Comparison of ENCODE assay signal across 1 cellular context in genomic region chr17:18260332-18261145, GRCh38.
TF ChIP-seq lines count a peak whose summit lies in the region.

TSS of gene MIEF2 (plus strand) at chr17:18260662. CDS start at chr17:18262721, 2,059 bp downstream.

TF ChIP-seq in K562, 482 proteins besides CTCF, POLR2A, EP300 and RAD21 (continued from another document and continues in another):
- TF ChIP-seq EGR1 (conservative IDR thresholded peaks at IDR 0.05) = 0 out of 2 replicates have a peak, but pooled peaks have one; percentile 37
- TF ChIP-seq ELF1 (tag; IDR thresholded peaks at IDR 0.05) = no peak
- no peak for TF ChIP-seq ZC3H4 (CRISPR knock-in tag; IDR thresholded peaks at IDR 0.05; ENCODE audit: borderline replicate concordance)
- TF ChIP-seq ZNF324 (CRISPR knock-in tag; IDR thresholded peaks at IDR 0.05) = no peak
- no peak for TF ChIP-seq GTF2F1 (IDR thresholded peaks at IDR 0.05; ENCODE audit: low read depth, low read length)
- no peak for TF ChIP-seq NFE2L1 (tag; IDR thresholded peaks at IDR 0.05; ENCODE audit: borderline replicate concordance, low read depth)
- no peak for TF ChIP-seq ILK (tag; IDR thresholded peaks at IDR 0.05; ENCODE audit: borderline replicate concordance, low read depth)
- no peak for TF ChIP-seq KAT8 (IDR thresholded peaks at IDR 0.05; ENCODE audit: low read depth)
- no peak for TF ChIP-seq DLX4 (CRISPR knock-in tag; IDR thresholded peaks at IDR 0.05)
- no peak for TF ChIP-seq BCLAF1 (IDR thresholded peaks at IDR 0.05; ENCODE audit: borderline replicate concordance in 1 of 2, control insufficient read depth in 1 of 2, low read depth in 2 of 2, low read length in 1 of 2)
- no peak for TF ChIP-seq RBM14 (IDR thresholded peaks at IDR 0.05; ENCODE audit: borderline replicate concordance, insufficient read depth, low read depth, low read length)
- TF ChIP-seq TCF7L2 (IDR thresholded peaks at IDR 0.05; ENCODE audit: low read depth, low read length) = no peak
- TF ChIP-seq FOXJ3 (CRISPR knock-in tag; IDR thresholded peaks at IDR 0.05) = no peak
- TF ChIP-seq RBM17 (IDR thresholded peaks at IDR 0.05; ENCODE audit: borderline replicate concordance, low read depth, low read length) = no peak
- peak; percentile 5 for TF ChIP-seq MEIS2 (IDR thresholded peaks at IDR 0.05; ENCODE audit: partially characterized antibody)
- no peak for TF ChIP-seq ZNF830 (CRISPR knock-in tag; IDR thresholded peaks at IDR 0.05)
- peak; percentile 52 for TF ChIP-seq ASH1L (IDR thresholded peaks at IDR 0.05; ENCODE audit: borderline replicate concordance, low read depth, partially characterized antibody)
- no peak for TF ChIP-seq MXI1 (IDR thresholded peaks at IDR 0.05; ENCODE audit: low read depth, low read length)
- peak; percentile 22; the same call in 1 of the 2 replicates for TF ChIP-seq BHLHE40 (IDR thresholded peaks at IDR 0.05; ENCODE audit: low read length)
- no peak for TF ChIP-seq ZNF274 (IDR thresholded peaks at IDR 0.05; ENCODE audit: borderline replicate concordance, low read depth, low read length)
- no peak for TF ChIP-seq POLR2H (tag; IDR thresholded peaks at IDR 0.05; ENCODE audit: low read depth)
- no peak for TF ChIP-seq RFX7 (CRISPR knock-in tag; IDR thresholded peaks at IDR 0.05)
- TF ChIP-seq NEUROD1 (IDR thresholded peaks at IDR 0.05; ENCODE audit: borderline replicate concordance, low read depth, low read length, partially characterized antibody) = peak; percentile 82
- TF ChIP-seq ZNF696 (CRISPR knock-in tag; conservative IDR thresholded peaks at IDR 0.05) = no peak
- peak; percentile 48 for TF ChIP-seq MGA (IDR thresholded peaks at IDR 0.05)
- no peak for TF ChIP-seq ZNF398 (CRISPR knock-in tag; IDR thresholded peaks at IDR 0.05)
- no peak for TF ChIP-seq ZNF79 (CRISPR knock-in tag; IDR thresholded peaks at IDR 0.05; ENCODE audit: low read depth)
- no peak for TF ChIP-seq NR3C1 (CRISPR knock-in tag; IDR thresholded peaks at IDR 0.05)
- no peak for TF ChIP-seq BRD9 (IDR thresholded peaks at IDR 0.05; ENCODE audit: low read depth, partially characterized antibody)
- no peak for TF ChIP-seq TSC22D4 (tag; IDR thresholded peaks at IDR 0.05)
- TF ChIP-seq TFAP4 (CRISPR knock-in tag; IDR thresholded peaks at IDR 0.05; ENCODE audit: borderline replicate concordance) = peak; percentile 88
- TF ChIP-seq ATF1 (CRISPR knock-in tag; IDR thresholded peaks at IDR 0.05) = no peak
- peak; percentile 90 for TF ChIP-seq ATF1 (tag; IDR thresholded peaks at IDR 0.05)
- TF ChIP-seq MITF (IDR thresholded peaks at IDR 0.05) = no peak
- no peak for TF ChIP-seq NKRF (IDR thresholded peaks at IDR 0.05; ENCODE audit: borderline replicate concordance)
- TF ChIP-seq ZNF717 (CRISPR knock-in tag; IDR thresholded peaks at IDR 0.05) = no peak
- no peak for TF ChIP-seq E2F3 (CRISPR knock-in tag; IDR thresholded peaks at IDR 0.05)
- no peak for TF ChIP-seq GTF2E2 (tag; IDR thresholded peaks at IDR 0.05)
- TF ChIP-seq MCM2 (IDR thresholded peaks at IDR 0.05; ENCODE audit: low read depth) = no peak
- no peak for TF ChIP-seq CGGBP1 (CRISPR knock-in tag; IDR thresholded peaks at IDR 0.05)
